ENCODE assay signal across 8 cellular contexts in the genomic region with DNA sequence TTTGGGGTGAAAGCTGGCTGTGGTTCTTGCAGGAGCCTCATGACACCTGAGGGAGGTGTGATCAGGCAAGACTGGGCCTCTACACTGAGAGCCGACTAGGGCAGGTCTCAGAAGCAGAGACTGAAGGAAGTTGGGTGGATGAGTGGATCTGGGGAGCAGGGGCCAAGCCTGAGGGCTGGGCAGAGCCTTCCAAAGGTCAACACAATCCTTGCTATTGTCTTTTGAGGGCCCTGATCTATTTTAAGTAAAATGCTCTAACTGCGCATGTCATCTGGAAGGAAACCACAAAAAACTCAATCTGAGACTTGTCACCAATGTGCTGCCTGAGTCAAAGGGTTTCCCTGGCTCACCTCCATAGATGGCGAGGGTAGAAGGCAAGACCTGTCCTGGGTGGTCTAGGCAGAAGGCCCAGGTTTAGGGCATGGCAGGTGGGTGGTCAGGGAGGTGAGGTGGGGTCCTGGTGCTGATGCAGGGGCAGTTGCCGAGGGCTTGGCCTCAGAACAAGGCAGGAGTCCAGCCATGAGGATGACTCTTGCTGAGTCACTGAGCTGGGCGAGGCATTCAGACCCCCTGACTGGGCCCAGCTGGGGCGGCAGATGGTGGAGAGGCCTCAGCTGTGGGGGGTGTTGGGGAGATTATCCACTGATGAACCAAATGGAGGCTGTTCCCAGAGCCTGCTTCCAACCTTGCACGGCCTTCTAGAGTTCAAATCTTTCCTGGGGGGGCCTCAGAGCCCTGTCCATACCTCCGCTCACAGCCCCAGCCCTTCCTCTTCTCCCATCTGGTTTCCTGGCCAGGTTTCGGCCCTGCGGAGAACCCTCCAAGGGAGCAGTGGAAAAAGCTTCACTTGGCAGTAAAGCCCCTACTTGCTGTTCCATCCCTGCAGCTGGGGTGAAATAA. TPM values are rescaled to one million over a fixed set of nuclear protein-coding genes. Genes with fewer than 3 reads are reported as not detected.
DNase-seq lines count a peak whose midpoint lies in the region; ATAC-seq and TF ChIP-seq lines count a peak whose summit lies in the region.

No MANE protein-coding gene starts in this region.

- peaks cover 39% of the 10 kb centered on the region for H3K36me3 Mint-ChIP-seq in activated T-helper 2 cell treated with anti-CD3 and anti-CD28 coated beads, Interferon-gamma antibody, Interleukin-2, Interleukin-4, amounts not matched to agents 10 μg/mL and 5 μg/mL and 100 μg/mL, durations not matched to agents 14 hours and 24 hours and 36 hours (ENCODE audit: low read depth)

- TF ChIP-seq CTCF in prostate gland (IDR thresholded peaks at IDR 0.05) (no peak), foreskin keratinocyte (conservative IDR thresholded peaks at IDR 0.05) (no peak)

- in situ Hi-C loops in HAP-1 (cut with MboI; ENCODE audit: low sequenced_read_pairs), result no loop called here

- peak overlapping the region; percentile 86 for H3K27ac Mint-ChIP-seq in activated T-helper 2 cell treated with anti-CD3 and anti-CD28 coated beads, Interferon-gamma antibody, Interleukin-2, Interleukin-4, amounts not matched to agents 10 μg/mL and 5 μg/mL and 100 μg/mL, durations not matched to agents 14 hours and 24 hours and 36 hours

- peak overlapping the region; percentile 38 to 100 (median 70) for H3K4me2 ChIP-seq in BLaER1 treated with 17β-estradiol and CSF1 and Interleukin-3, amounts not matched to agents 10 nM and 100 nM

- ATAC-seq in foreskin keratinocyte, result no peak

- H3K36me3 ChIP-seq in BLaER1 treated with 17β-estradiol and CSF1 and Interleukin-3, amounts not matched to agents 10 nM and 100 nM, result peaks cover 0 to 50% (median 15%) of the 10 kb centered on the region in 11 experiments; a peak in 11 of 22 replicates
- H3K36me3 ChIP-seq in KOPT-K1 (ENCODE audit: insufficient read depth, low read length) (peaks cover 13% of the 10 kb centered on the region; the same call in 1 of the 2 replicates), prostate gland (no peaks in the 10 kb centered on the region), HAP-1 (replicated peaks) (peaks cover 7% of the 10 kb centered on the region)

- peak overlapping the region; percentile 57 for H3K4me3 Mint-ChIP-seq in activated T-helper 2 cell treated with anti-CD3 and anti-CD28 coated beads, Interferon-gamma antibody, Interleukin-2, Interleukin-4, amounts not matched to agents 10 μg/mL and 5 μg/mL and 100 μg/mL, durations not matched to agents 14 hours and 24 hours and 36 hours (ENCODE audit: low read depth)

- H3K27ac ChIP-seq in BLaER1 treated with 17β-estradiol and CSF1 and Interleukin-3, amounts not matched to agents 10 nM and 100 nM, result peak overlapping the region in 4 of 11 experiments; percentile 12 to 45 (median 24); a peak in 6 of 22 replicates
- H3K27ac ChIP-seq in KOPT-K1 (ENCODE audit: low read depth, low read length, poor library complexity, severe bottlenecking) (peak overlapping the region; percentile 26), prostate gland (peak overlapping the region; percentile 45 to 54), foreskin keratinocyte (no peak overlapping the region)

- H4K20me1 ChIP-seq in BLaER1 treated with 17β-estradiol and CSF1 and Interleukin-3, amounts not matched to agents 10 nM and 100 nM, result peaks cover 8 to 91% (median 37%) of the 10 kb centered on the region in 11 experiments; a peak in 19 of 22 replicates

- 52% methylated on average over 10 of the region's 10 CpGs for WGBS in prostate gland

- DNase-seq in activated T-helper 2 cell treated with anti-CD3 and anti-CD28 coated beads, Interferon-gamma antibody, Interleukin-2, Interleukin-4, amounts not matched to agents 10 μg/mL and 5 μg/mL and 100 μg/mL, durations not matched to agents 14 hours and 24 hours and 36 hours (ENCODE audit: low spot score), result no peak
- peak; percentile 59 for DNase-seq in foreskin melanocyte
- DNase-seq in prostate gland (ENCODE audit: low spot score), result no peak
- DNase-seq in SKM-1 treated with dmso at 0.1 percent for 144 hours (lab: John Stamatoyannopoulos, UW; ENCODE audit: unreplicated experiment), result no peak
- no peak for DNase-seq in HAP-1 (ENCODE audit: low spot score in 2 of 2)
- no peak for DNase-seq in foreskin keratinocyte

- H3K4me3 ChIP-seq in BLaER1 treated with 17β-estradiol and CSF1 and Interleukin-3, amounts not matched to agents 10 nM and 100 nM, result no peak overlapping the region
- H3K4me3 ChIP-seq in prostate gland, result no peak overlapping the region
- H3K4me3 ChIP-seq in HAP-1, result no peak overlapping the region

- H3K9ac ChIP-seq in BLaER1 treated with 17β-estradiol and CSF1 and Interleukin-3, amounts not matched to agents 10 nM and 100 nM, result peak overlapping the region in 2 of 11 experiments; percentile 33 to 53; a peak in 2 of 22 replicates

- intact Hi-C loops in activated T-helper 2 cell treated with anti-CD3 and anti-CD28 coated beads, Interferon-gamma antibody, Interleukin-2, Interleukin-4, amounts not matched to agents 10 μg/mL and 5 μg/mL and 100 μg/mL, durations not matched to agents 14 hours and 24 hours and 36 hours (cut with micrococcal nuclease), result loop anchor here (1.0 kb wide), 1 partner anchor 17 kb away; no protein-coding TSS in a partner anchor
- intact Hi-C loops in prostate gland (cut with DNase I), result loop anchor here (10.0 kb wide), 1 partner anchor 139 kb away; a partner anchor contains a TSS

- H3K4me1 ChIP-seq in BLaER1 treated with 17β-estradiol and CSF1 and Interleukin-3, amounts not matched to agents 10 nM and 100 nM, result peaks cover 35 to 55% (median 44%) of the 10 kb centered on the region in 10 experiments
- H3K4me1 ChIP-seq in prostate gland (replicated peaks) (peaks cover 12% of the 10 kb centered on the region), HAP-1 (peaks cover 2% of the 10 kb centered on the region; the same call in 1 of the 2 replicates), foreskin keratinocyte (peaks cover 18% of the 10 kb centered on the region)

- peaks cover 37% of the 10 kb centered on the region for H3K4me1 Mint-ChIP-seq in activated T-helper 2 cell treated with anti-CD3 and anti-CD28 coated beads, Interferon-gamma antibody, Interleukin-2, Interleukin-4, amounts not matched to agents 10 μg/mL and 5 μg/mL and 100 μg/mL, durations not matched to agents 14 hours and 24 hours and 36 hours (ENCODE audit: low read depth)

- no peak for TF ChIP-seq POLR2A in prostate gland (IDR thresholded peaks at IDR 0.05)

- H3K9me3 Mint-ChIP-seq in activated T-helper 2 cell treated with anti-CD3 and anti-CD28 coated beads, Interferon-gamma antibody, Interleukin-2, Interleukin-4, amounts not matched to agents 10 μg/mL and 5 μg/mL and 100 μg/mL, durations not matched to agents 14 hours and 24 hours and 36 hours, result no peaks in the 10 kb centered on the region

- H3K9me3 ChIP-seq in BLaER1 treated with 17β-estradiol and CSF1 and Interleukin-3, amounts not matched to agents 10 nM and 100 nM (replicated peaks in 1 of 11), result no peaks in the 10 kb centered on the region
- H3K9me3 ChIP-seq in KOPT-K1 (ENCODE audit: insufficient read depth, low read length, poor library complexity, severe bottlenecking) (no peaks in the 10 kb centered on the region), prostate gland (no peaks in the 10 kb centered on the region), HAP-1 (no peaks in the 10 kb centered on the region)

- no peaks in the 10 kb centered on the region for H3K27me3 Mint-ChIP-seq in activated T-helper 2 cell treated with anti-CD3 and anti-CD28 coated beads, Interferon-gamma antibody, Interleukin-2, Interleukin-4, amounts not matched to agents 10 μg/mL and 5 μg/mL and 100 μg/mL, durations not matched to agents 14 hours and 24 hours and 36 hours (ENCODE audit: low read depth)

- H3K27me3 ChIP-seq in BLaER1 treated with 17β-estradiol and CSF1 and Interleukin-3, amounts not matched to agents 10 nM and 100 nM, result no peaks in the 10 kb centered on the region
- H3K27me3 ChIP-seq in prostate gland (replicated peaks; ENCODE audit: insufficient read depth) (no peaks in the 10 kb centered on the region), HAP-1 (ENCODE audit: low read depth) (no peaks in the 10 kb centered on the region), foreskin keratinocyte (no peaks in the 10 kb centered on the region)

RNA-seq across cellular contexts. Expression of a gene that starts 5.1 kb away (rescaled TPM):
- total RNA-seq in activated T-helper 2 cell treated with anti-CD3 and anti-CD28 coated beads, Interferon-gamma antibody, Interleukin-2, Interleukin-4, amounts not matched to agents 10 μg/mL and 5 μg/mL and 100 μg/mL, durations not matched to agents 14 hours and 24 hours and 36 hours, result 130 and 135 TPM in 2 replicates
- 100 to 1,000 TPM in 1 of 2 donors, 10 to 100 TPM in 1; 59.3 to 247 TPM for total RNA-seq in prostate gland
- total RNA-seq in foreskin keratinocyte, result 132 and 138 TPM in 2 replicates
- 111 and 123 TPM in 2 replicates for polyA plus RNA-seq in foreskin keratinocyte

RNA-seq across cellular contexts. Expression of a gene that starts 9.4 kb away (rescaled TPM):
- total RNA-seq in activated T-helper 2 cell treated with anti-CD3 and anti-CD28 coated beads, Interferon-gamma antibody, Interleukin-2, Interleukin-4, amounts not matched to agents 10 μg/mL and 5 μg/mL and 100 μg/mL, durations not matched to agents 14 hours and 24 hours and 36 hours, result 27.6 and 29.5 TPM in 2 replicates
- total RNA-seq in prostate gland (10 to 100 TPM; 64.3 to 64.4 TPM), foreskin keratinocyte (41.9 and 50.4 TPM in 2 replicates)
- 51.7 and 54.6 TPM in 2 replicates for polyA plus RNA-seq in foreskin keratinocyte

RNA-seq across cellular contexts. Expression of a gene that starts 13.4 kb away (rescaled TPM):
- 1.8 and 2.0 TPM in 2 replicates for total RNA-seq in activated T-helper 2 cell treated with anti-CD3 and anti-CD28 coated beads, Interferon-gamma antibody, Interleukin-2, Interleukin-4, amounts not matched to agents 10 μg/mL and 5 μg/mL and 100 μg/mL, durations not matched to agents 14 hours and 24 hours and 36 hours
- total RNA-seq in prostate gland, result 10 to 100 TPM in 1 of 2 donors, 1 to 10 TPM in 1; 6.6 to 19.2 TPM
- total RNA-seq in foreskin keratinocyte, result 0.11 and 0.51 TPM in 2 replicates
- polyA plus RNA-seq in foreskin keratinocyte, result 0.06 and 0.24 TPM in 2 replicates

RNA-seq across cellular contexts. Expression of a gene that starts 19.1 kb away (rescaled TPM):
- total RNA-seq in activated T-helper 2 cell treated with anti-CD3 and anti-CD28 coated beads, Interferon-gamma antibody, Interleukin-2, Interleukin-4, amounts not matched to agents 10 μg/mL and 5 μg/mL and 100 μg/mL, durations not matched to agents 14 hours and 24 hours and 36 hours, result 387 and 388 TPM in 2 replicates
- 100 to 1,000 TPM; 180 to 188 TPM for total RNA-seq in prostate gland
- 171 and 172 TPM in 2 replicates for total RNA-seq in foreskin keratinocyte
- 154 and 167 TPM in 2 replicates for polyA plus RNA-seq in foreskin keratinocyte

RNA-seq across cellular contexts. Expression of a gene that starts 34.8 kb away (rescaled TPM):
- 132 and 136 TPM in 2 replicates for total RNA-seq in activated T-helper 2 cell treated with anti-CD3 and anti-CD28 coated beads, Interferon-gamma antibody, Interleukin-2, Interleukin-4, amounts not matched to agents 10 μg/mL and 5 μg/mL and 100 μg/mL, durations not matched to agents 14 hours and 24 hours and 36 hours
- total RNA-seq in prostate gland (10 to 100 TPM; 58.5 to 89.6 TPM), foreskin keratinocyte (71.9 and 89.9 TPM in 2 replicates)
- polyA plus RNA-seq in foreskin keratinocyte, result 77.1 and 90.6 TPM in 2 replicates
